ENCODE assay signal across 22 cellular contexts in genomic region chr3:190492129-190492528, GRCh38. TPM values are rescaled to one million over a fixed set of nuclear protein-coding genes. Genes with fewer than 3 reads are reported as not detected.
"Had no signal": no experiment of that assay in that cellular context is flagged by ENCODE, and none has a peak within 500 bp of the region (broad histone marks: within the 10 kb centered on the region; RNA-seq: fewer than 3 reads in every experiment).

No MANE protein-coding gene starts in this region.

- H3K27ac Mint-ChIP-seq: activated B cell treated with CpG ODN at 0.5 μM for 24 hours; activated CD4-positive, alpha-beta memory T cell treated with anti-CD3 and anti-CD28 coated beads, Interleukin-2, amount 10 ng/mL, durations not matched to agents 7 days and 5 days; activated naive CD8-positive, alpha-beta T cell; endodermal cell; naive thymus-derived CD8-positive, alpha-beta T cell; neural progenitor cell; T-helper 17 cell had no signal

- H3K36me3 Mint-ChIP-seq: activated naive CD8-positive, alpha-beta T cell; neural progenitor cell had no signal

- DNase-seq: activated B cell treated with CpG ODN at 0.5 μM for 24 hours; activated CD4-positive, alpha-beta memory T cell treated with anti-CD3 and anti-CD28 coated beads, Interleukin-2, amount 10 ng/mL, durations not matched to agents 7 days and 5 days; activated gamma-delta T cell treated with Interleukin-2 at 50 U/mL for 16 hours; amniotic stem cell; cerebellar nuclear complex; endodermal cell; esophagus squamous epithelium; naive thymus-derived CD8-positive, alpha-beta T cell; posterior cingulate gyrus; stimulated activated naive CD4-positive, alpha-beta T cell treated with Interleukin-2 at 50 U/mL for 16 hours; substantia nigra; T-helper 17 cell; thyroid gland; upper lobe of right lung had no signal

- H3K4me1 Mint-ChIP-seq: naive thymus-derived CD8-positive, alpha-beta T cell; T-helper 17 cell had no signal

- ATAC-seq: gastroesophageal sphincter; left lobe of liver; naive thymus-derived CD8-positive, alpha-beta T cell; upper lobe of right lung had no signal

- H3K4me3 Mint-ChIP-seq: activated B cell treated with CpG ODN at 0.5 μM for 24 hours; activated CD4-positive, alpha-beta memory T cell treated with anti-CD3 and anti-CD28 coated beads, Interleukin-2, amount 10 ng/mL, durations not matched to agents 7 days and 5 days; activated naive CD8-positive, alpha-beta T cell; activated T-helper 1 cell treated with anti-CD3 and anti-CD28 coated beads, Interleukin-12 subunit alpha, Interleukin-12 subunit beta, Interleukin-2, Interleukin-4 antibody, amounts not matched to agents 30 ng/mL and 10 ng/mL and 1 ng/mL, durations not matched to agents 14 hours and 24 hours and 36 hours; endodermal cell; naive thymus-derived CD8-positive, alpha-beta T cell; neural progenitor cell; T-helper 17 cell had no signal

- H3K9me3 Mint-ChIP-seq: activated B cell treated with CpG ODN at 0.5 μM for 24 hours; activated CD4-positive, alpha-beta memory T cell treated with anti-CD3 and anti-CD28 coated beads, Interleukin-2, amount 10 ng/mL, durations not matched to agents 7 days and 5 days; activated T-helper 1 cell treated with anti-CD3 and anti-CD28 coated beads, Interleukin-12 subunit alpha, Interleukin-12 subunit beta, Interleukin-2, Interleukin-4 antibody, amounts not matched to agents 30 ng/mL and 10 ng/mL and 1 ng/mL, durations not matched to agents 14 hours and 24 hours and 36 hours; endodermal cell; naive thymus-derived CD8-positive, alpha-beta T cell; neural progenitor cell had no signal

RNA-seq across cellular contexts. Expression of gene TMEM207, which starts 42.4 kb away (rescaled TPM):
- total RNA-seq: activated B cell treated with CpG ODN at 0.5 μM for 24 hours; activated CD4-positive, alpha-beta memory T cell treated with anti-CD3 and anti-CD28 coated beads, Interleukin-2, amount 10 ng/mL, durations not matched to agents 7 days and 5 days; activated T-helper 1 cell treated with anti-CD3 and anti-CD28 coated beads, Interleukin-12 subunit alpha, Interleukin-12 subunit beta, Interleukin-2, Interleukin-4 antibody, amounts not matched to agents 30 ng/mL and 10 ng/mL and 1 ng/mL, durations not matched to agents 14 hours and 24 hours and 36 hours; breast epithelium; endodermal cell; esophagus squamous epithelium; gastroesophageal sphincter; left lobe of liver; lung microvascular endothelial cell; naive thymus-derived CD8-positive, alpha-beta T cell; omental fat pad; T-helper 17 cell; thyroid gland; upper lobe of right lung had no signal
